Comparison of ENCODE assay signal across 8 cellular contexts in the genomic region with DNA sequence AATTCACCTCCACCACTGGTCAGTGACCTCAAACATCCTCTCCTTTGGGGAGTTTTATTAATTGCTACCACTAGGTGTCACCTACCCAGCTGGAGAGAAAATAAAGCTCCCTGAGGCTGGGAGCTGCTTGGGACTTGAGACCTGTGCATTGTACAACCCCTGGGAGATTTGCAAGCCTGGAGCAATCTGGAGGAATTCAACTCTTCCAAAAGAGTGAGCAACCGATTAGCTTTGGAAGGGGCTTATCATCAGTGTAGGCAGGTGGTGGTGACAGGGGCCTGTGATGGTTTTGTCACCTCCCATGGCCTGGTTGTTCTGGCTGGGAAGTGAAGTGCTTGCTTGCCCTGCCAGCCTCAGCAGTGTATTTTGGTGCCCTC. TPM values are rescaled to one million over a fixed set of nuclear protein-coding genes. Genes with fewer than 3 reads are reported as not detected.
A peak's percentile ranks its signal among the peaks of the same experiment; 100 is the strongest.
DNase-seq lines count a peak whose midpoint lies in the region; ATAC-seq, FAIRE-seq and TF ChIP-seq lines count a peak whose summit lies in the region.

No MANE protein-coding gene starts in this region.

- no peak for FAIRE-seq in A549 (lab: Jason Lieb, UNC)

- TF ChIP-seq RAD21 in A549 (conservative IDR thresholded peaks at IDR 0.05 in 1 of 2, IDR thresholded peaks at IDR 0.05 in 1 of 2) = 0 out of 5 replicates have a peak, but pooled peaks have one; percentile 8 to 16

- 20% methylated on average over 1 of the region's 1 CpG for WGBS in A549 (ENCODE audit: missing lambda C conversion rate)
- 39 to 41% methylated on average over 1 of the region's 1 CpG for WGBS in aorta, 2 donors

- H3K27ac ChIP-seq in A549 = no peak overlapping the region
- no peak overlapping the region for H3K27ac ChIP-seq in MM.1S (ENCODE audit: low read length)
- H3K27ac ChIP-seq in aorta (ENCODE audit: low read depth in 1 of 2, low read length in 2 of 2) = no peak overlapping the region

- no peaks in the 10 kb centered on the region for H4K20me1 ChIP-seq in MM.1S (ENCODE audit: insufficient read depth, low read length)

- TF ChIP-seq EP300 in A549 (IDR thresholded peaks at IDR 0.05) = no peak

- H3K4me1 ChIP-seq in A549 = no peaks in the 10 kb centered on the region
- H3K4me1 ChIP-seq in MM.1S (ENCODE audit: low read length) = no peaks in the 10 kb centered on the region
- H3K4me1 ChIP-seq in aorta (ENCODE audit: control insufficient read depth in 1 of 2, insufficient read depth in 2 of 2, low read length in 2 of 2) = peaks cover 0 to 7% of the 10 kb centered on the region in 2 donors

- H3K27me3 ChIP-seq in MM.1S (replicated peaks; ENCODE audit: insufficient read depth, low read length) (no peaks in the 10 kb centered on the region), aorta (ENCODE audit: control insufficient read depth in 1 of 2, insufficient read depth in 2 of 2, low read length in 1 of 2) (no peaks in the 10 kb centered on the region)

- TF ChIP-seq POLR2A in A549 (IDR thresholded peaks at IDR 0.05; ENCODE audit: low read length) = no peak

- H3K9ac ChIP-seq in MM.1S (ENCODE audit: low read length) = no peak overlapping the region

- POLR2A ChIA-PET in A549 (lab: Yijun Ruan, JAX) = no interaction called here

- no peaks in the 10 kb centered on the region for H3F3A ChIP-seq in MM.1S (ENCODE audit: insufficient read depth, low read length)

- CTCF ChIA-PET in A549 (lab: Yijun Ruan, JAX) = interaction anchor here (1.0 to 1.6 kb wide), 5 partner anchors 13 to 580 kb away, joined by 3 to 4 read pairs (median 3); no protein-coding TSS in a partner anchor

- no peaks in the 10 kb centered on the region for H3K9me2 ChIP-seq in MM.1S (replicated peaks; ENCODE audit: insufficient read depth, low read length)

- H3K79me2 ChIP-seq in MM.1S (ENCODE audit: low read length) = no peaks in the 10 kb centered on the region

- intact Hi-C loops in aorta (cut with DNase I) = no loop called here

- no peak overlapping the region for H3K4me3 ChIP-seq in A549
- no peak overlapping the region for H3K4me3 ChIP-seq in GM12864 (ENCODE audit: low read depth, low read length)
- no peak overlapping the region for H3K4me3 ChIP-seq in MM.1S (ENCODE audit: low read length)
- H3K4me3 ChIP-seq in astrocyte of the cerebellum (ENCODE audit: low read depth, low read length) = no peak overlapping the region
- H3K4me3 ChIP-seq in aorta (ENCODE audit: low read length in 2 of 2) = no peak overlapping the region

- no peaks in the 10 kb centered on the region for H3K36me3 ChIP-seq in MM.1S (replicated peaks; ENCODE audit: insufficient read depth, low read length)
- no peaks in the 10 kb centered on the region for H3K36me3 ChIP-seq in aorta (ENCODE audit: control insufficient read depth in 1 of 2, insufficient read depth in 2 of 2, low read length in 1 of 2)

- TF ChIP-seq CTCF in A549 (IDR thresholded peaks at IDR 0.05) (peak; percentile 44), GM12864 (IDR thresholded peaks at IDR 0.05; ENCODE audit: low read depth, low read length, missing control alignments) (peak; percentile 62), MM.1S (IDR thresholded peaks at IDR 0.05; ENCODE audit: low read length) (peak; percentile 47), astrocyte of the cerebellum (IDR thresholded peaks at IDR 0.05; ENCODE audit: low read depth, low read length, missing control alignments) (peak; percentile 51)

- DNase-seq in A549 (ENCODE audit: low read depth in 1 of 2, low spot score in 1 of 2) (peak; percentile 39 to 40), GM12864 (ENCODE audit: low read depth) (peak; percentile 5), HCEC 1CT (peak; percentile 60), MM.1S (peak; percentile 41), astrocyte of the cerebellum (ENCODE audit: low read depth) (peak; percentile 5), iris pigment epithelial cell (ENCODE audit: low read depth) (peak; percentile 62), aorta (no peak)

- H3K9me3 ChIP-seq in A549 = no peaks in the 10 kb centered on the region
- H3K9me3 ChIP-seq in MM.1S (replicated peaks; ENCODE audit: insufficient read depth, low read length) = no peaks in the 10 kb centered on the region
- no peaks in the 10 kb centered on the region for H3K9me3 ChIP-seq in aorta (ENCODE audit: control insufficient read depth, low read length)

- H3K4me2 ChIP-seq in A549 (no peak overlapping the region), MM.1S (ENCODE audit: low read depth, low read length) (no peak overlapping the region)

- H2AFZ ChIP-seq in MM.1S (ENCODE audit: low read length) = no peak overlapping the region

- ATAC-seq in A549 (peak; percentile 77 to 88; a peak in 4 of 6 replicates), aorta (ENCODE audit: low FRiP score) (peak; percentile 83), GM21381 (IDR thresholded peaks at IDR 0.05; ENCODE audit: unreplicated experiment) (no peak)

- in situ Hi-C loops in astrocyte of the cerebellum (cut with HindIII; ENCODE audit: low sequenced_read_pairs) = no loop called here

TF ChIP-seq in A549, 52 proteins besides CTCF, POLR2A, EP300 and RAD21:
- TF ChIP-seq NFE2L2 (conservative IDR thresholded peaks at IDR 0.05; ENCODE audit: low read length) = no peak
- TF ChIP-seq CHD2 (IDR thresholded peaks at IDR 0.05; ENCODE audit: low read length, partially characterized antibody) = no peak
- TF ChIP-seq RNF2 (IDR thresholded peaks at IDR 0.05; ENCODE audit: borderline replicate concordance, low read depth) = no peak
- no peak for TF ChIP-seq PHF8 (IDR thresholded peaks at IDR 0.05; ENCODE audit: borderline replicate concordance, low read depth)
- no peak for TF ChIP-seq KDM1A (IDR thresholded peaks at IDR 0.05; ENCODE audit: low read depth)
- TF ChIP-seq CHD4 (IDR thresholded peaks at IDR 0.05; ENCODE audit: borderline replicate concordance) = no peak
- TF ChIP-seq HOXA7 (CRISPR knock-in tag; IDR thresholded peaks at IDR 0.05) = no peak

RNA-seq across cellular contexts. Expression of gene FRY, which starts 30.2 kb away (rescaled TPM):
- 0.26 and 0.57 TPM in 2 replicates for polyA plus RNA-seq in A549 (2011; rRNA removed)
- polyA plus RNA-seq in A549 (2012; cell fraction: cytosol; rRNA removed) = 0.03 and 0.05 TPM in 2 replicates
- polyA plus RNA-seq in A549 (2012; cell fraction: nucleus; rRNA removed) = 0.01 and 0.07 TPM in 2 replicates
- 0.08 TPM in 1 of 3 replicates, not detected in the others for polyA plus RNA-seq in A549 (2017; fragmentation: RNase III; extraction: RNeasy Plus Mini Kit Qiagen cat#74134 plus additional on column Dnase treatment)
- 0.88 and 1.7 TPM in 2 replicates for polyA minus RNA-seq in A549 (2011; rRNA and poly(A)+ RNA removed)
- total RNA-seq in aorta = 100 to 1,000 TPM; 141 to 328 TPM
- 10 to 100 TPM; 24.8 to 49.3 TPM for polyA plus RNA-seq in aorta

Comparison
In these comparisons a context has a peak if more than half of its experiments do, and no peak if none do; other contexts are left out.
1. DNase-seq: peak in A549 (2 of 2), GM12864 (single experiment), HCEC 1CT (single experiment), MM.1S (single experiment), astrocyte of the cerebellum (single experiment) and iris pigment epithelial cell (single experiment); none in aorta (0 of 2).
2. RNA of gene FRY, which starts 30.2 kb away (polyA plus RNA-seq): 24.8 to 49.3 TPM in aorta; 0.01 to 0.57 TPM in A549; every median in the first group is over 10 times any median in the second.
3. Peak in every context shown above with its lines, with median percentiles within 50 percentile points of each other: CTCF ChIP-seq.